1 cellular context compared by ENCODE assay signal in genomic region chr12:120470150-120470817, GRCh38.
TF ChIP-seq lines count a peak whose summit lies in the region.

No MANE protein-coding gene starts in this region.

TF ChIP-seq in K562, 482 proteins besides CTCF, POLR2A, EP300 and RAD21 (continued from another document and continues in another):
- TF ChIP-seq, protein P1, sequence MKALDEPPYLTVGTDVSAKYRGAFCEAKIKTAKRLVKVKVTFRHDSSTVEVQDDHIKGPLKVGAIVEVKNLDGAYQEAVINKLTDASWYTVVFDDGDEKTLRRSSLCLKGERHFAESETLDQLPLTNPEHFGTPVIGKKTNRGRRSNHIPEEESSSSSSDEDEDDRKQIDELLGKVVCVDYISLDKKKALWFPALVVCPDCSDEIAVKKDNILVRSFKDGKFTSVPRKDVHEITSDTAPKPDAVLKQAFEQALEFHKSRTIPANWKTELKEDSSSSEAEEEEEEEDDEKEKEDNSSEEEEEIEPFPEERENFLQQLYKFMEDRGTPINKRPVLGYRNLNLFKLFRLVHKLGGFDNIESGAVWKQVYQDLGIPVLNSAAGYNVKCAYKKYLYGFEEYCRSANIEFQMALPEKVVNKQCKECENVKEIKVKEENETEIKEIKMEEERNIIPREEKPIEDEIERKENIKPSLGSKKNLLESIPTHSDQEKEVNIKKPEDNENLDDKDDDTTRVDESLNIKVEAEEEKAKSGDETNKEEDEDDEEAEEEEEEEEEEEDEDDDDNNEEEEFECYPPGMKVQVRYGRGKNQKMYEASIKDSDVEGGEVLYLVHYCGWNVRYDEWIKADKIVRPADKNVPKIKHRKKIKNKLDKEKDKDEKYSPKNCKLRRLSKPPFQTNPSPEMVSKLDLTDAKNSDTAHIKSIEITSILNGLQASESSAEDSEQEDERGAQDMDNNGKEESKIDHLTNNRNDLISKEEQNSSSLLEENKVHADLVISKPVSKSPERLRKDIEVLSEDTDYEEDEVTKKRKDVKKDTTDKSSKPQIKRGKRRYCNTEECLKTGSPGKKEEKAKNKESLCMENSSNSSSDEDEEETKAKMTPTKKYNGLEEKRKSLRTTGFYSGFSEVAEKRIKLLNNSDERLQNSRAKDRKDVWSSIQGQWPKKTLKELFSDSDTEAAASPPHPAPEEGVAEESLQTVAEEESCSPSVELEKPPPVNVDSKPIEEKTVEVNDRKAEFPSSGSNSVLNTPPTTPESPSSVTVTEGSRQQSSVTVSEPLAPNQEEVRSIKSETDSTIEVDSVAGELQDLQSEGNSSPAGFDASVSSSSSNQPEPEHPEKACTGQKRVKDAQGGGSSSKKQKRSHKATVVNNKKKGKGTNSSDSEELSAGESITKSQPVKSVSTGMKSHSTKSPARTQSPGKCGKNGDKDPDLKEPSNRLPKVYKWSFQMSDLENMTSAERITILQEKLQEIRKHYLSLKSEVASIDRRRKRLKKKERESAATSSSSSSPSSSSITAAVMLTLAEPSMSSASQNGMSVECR (CRISPR knock-in tag; IDR thresholded peaks at IDR 0.05): peak; percentile 37; the same call in 1 of the 2 replicates
- TF ChIP-seq COPS2 (conservative IDR thresholded peaks at IDR 0.05): no peak
- no peak for TF ChIP-seq TCFL5 (CRISPR knock-in tag; conservative IDR thresholded peaks at IDR 0.05)
- TF ChIP-seq ZBTB34 (CRISPR knock-in tag; IDR thresholded peaks at IDR 0.05): no peak
- TF ChIP-seq ZNF586 (CRISPR knock-in tag; conservative IDR thresholded peaks at IDR 0.05): no peak
- 0 out of 2 replicates have a peak, but pooled peaks have one; percentile 1 for TF ChIP-seq FOXM1 (IDR thresholded peaks at IDR 0.05; ENCODE audit: low read depth)
- TF ChIP-seq FOXM1 (CRISPR knock-in tag; IDR thresholded peaks at IDR 0.05; ENCODE audit: low read depth): no peak
- no peak for TF ChIP-seq TAF15 (IDR thresholded peaks at IDR 0.05; ENCODE audit: low read depth, low read length)
- TF ChIP-seq TAF7 (tag; IDR thresholded peaks at IDR 0.05): 0 out of 2 replicates have a peak, but pooled peaks have one; percentile 7
- TF ChIP-seq NRF1 (conservative IDR thresholded peaks at IDR 0.05 in 1 of 2, IDR thresholded peaks at IDR 0.05 in 1 of 2): no peak
- no peak for TF ChIP-seq GMEB1 (CRISPR knock-in tag; IDR thresholded peaks at IDR 0.05)
- no peak for TF ChIP-seq ZNF609 (CRISPR knock-in tag; IDR thresholded peaks at IDR 0.05; ENCODE audit: borderline replicate concordance)
- TF ChIP-seq FUS (optimal IDR thresholded peaks at IDR 0.05; ENCODE audit: low read depth, low read length): no peak
- TF ChIP-seq E2F8 (IDR thresholded peaks at IDR 0.05; ENCODE audit: low read depth, partially characterized antibody): no peak
- TF ChIP-seq, protein P2, sequence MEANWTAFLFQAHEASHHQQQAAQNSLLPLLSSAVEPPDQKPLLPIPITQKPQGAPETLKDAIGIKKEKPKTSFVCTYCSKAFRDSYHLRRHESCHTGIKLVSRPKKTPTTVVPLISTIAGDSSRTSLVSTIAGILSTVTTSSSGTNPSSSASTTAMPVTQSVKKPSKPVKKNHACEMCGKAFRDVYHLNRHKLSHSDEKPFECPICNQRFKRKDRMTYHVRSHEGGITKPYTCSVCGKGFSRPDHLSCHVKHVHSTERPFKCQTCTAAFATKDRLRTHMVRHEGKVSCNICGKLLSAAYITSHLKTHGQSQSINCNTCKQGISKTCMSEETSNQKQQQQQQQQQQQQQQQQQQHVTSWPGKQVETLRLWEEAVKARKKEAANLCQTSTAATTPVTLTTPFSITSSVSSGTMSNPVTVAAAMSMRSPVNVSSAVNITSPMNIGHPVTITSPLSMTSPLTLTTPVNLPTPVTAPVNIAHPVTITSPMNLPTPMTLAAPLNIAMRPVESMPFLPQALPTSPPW (CRISPR knock-in tag; IDR thresholded peaks at IDR 0.05): no peak
- no peak for TF ChIP-seq PHB (CRISPR knock-in tag; IDR thresholded peaks at IDR 0.05)
- TF ChIP-seq NR2C2 (CRISPR knock-in tag; IDR thresholded peaks at IDR 0.05): no peak
- 0 out of 2 replicates have a peak, but pooled peaks have one; percentile 23 for TF ChIP-seq NR2C2 (tag; IDR thresholded peaks at IDR 0.05)
- no peak for TF ChIP-seq PRPF4 (IDR thresholded peaks at IDR 0.05; ENCODE audit: insufficient read depth, low read depth, low read length, poor library complexity, severe bottlenecking)
- no peak for TF ChIP-seq TEAD4 (IDR thresholded peaks at IDR 0.05; ENCODE audit: low read length)
- no peak for TF ChIP-seq TEAD4 (CRISPR knock-in tag; IDR thresholded peaks at IDR 0.05; ENCODE audit: borderline replicate concordance)
- no peak for TF ChIP-seq MCM3 (IDR thresholded peaks at IDR 0.05)
- TF ChIP-seq ADNP (tag; IDR thresholded peaks at IDR 0.05): peak; percentile 90; the same call in 1 of the 2 replicates
- no peak for TF ChIP-seq ZMIZ1 (IDR thresholded peaks at IDR 0.05; ENCODE audit: low read depth in 2 of 2, low read length in 2 of 2)
- no peak for TF ChIP-seq ZBED1 (IDR thresholded peaks at IDR 0.05)
- TF ChIP-seq, protein P3, sequence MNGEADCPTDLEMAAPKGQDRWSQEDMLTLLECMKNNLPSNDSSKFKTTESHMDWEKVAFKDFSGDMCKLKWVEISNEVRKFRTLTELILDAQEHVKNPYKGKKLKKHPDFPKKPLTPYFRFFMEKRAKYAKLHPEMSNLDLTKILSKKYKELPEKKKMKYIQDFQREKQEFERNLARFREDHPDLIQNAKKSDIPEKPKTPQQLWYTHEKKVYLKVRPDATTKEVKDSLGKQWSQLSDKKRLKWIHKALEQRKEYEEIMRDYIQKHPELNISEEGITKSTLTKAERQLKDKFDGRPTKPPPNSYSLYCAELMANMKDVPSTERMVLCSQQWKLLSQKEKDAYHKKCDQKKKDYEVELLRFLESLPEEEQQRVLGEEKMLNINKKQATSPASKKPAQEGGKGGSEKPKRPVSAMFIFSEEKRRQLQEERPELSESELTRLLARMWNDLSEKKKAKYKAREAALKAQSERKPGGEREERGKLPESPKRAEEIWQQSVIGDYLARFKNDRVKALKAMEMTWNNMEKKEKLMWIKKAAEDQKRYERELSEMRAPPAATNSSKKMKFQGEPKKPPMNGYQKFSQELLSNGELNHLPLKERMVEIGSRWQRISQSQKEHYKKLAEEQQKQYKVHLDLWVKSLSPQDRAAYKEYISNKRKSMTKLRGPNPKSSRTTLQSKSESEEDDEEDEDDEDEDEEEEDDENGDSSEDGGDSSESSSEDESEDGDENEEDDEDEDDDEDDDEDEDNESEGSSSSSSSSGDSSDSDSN (IDR thresholded peaks at IDR 0.05; ENCODE audit: borderline replicate concordance in 1 of 2, low read depth in 2 of 2, low read length in 2 of 2): 0 out of 4 replicates have a peak, but pooled peaks of 1 of the 2 experiments have one; percentile 28
- TF ChIP-seq NFIC (IDR thresholded peaks at IDR 0.05): no peak
- no peak for TF ChIP-seq TCF3 (CRISPR knock-in tag; IDR thresholded peaks at IDR 0.05)
- TF ChIP-seq MAFK (IDR thresholded peaks at IDR 0.05; ENCODE audit: low read length): no peak
- no peak for TF ChIP-seq FOS (IDR thresholded peaks at IDR 0.05; ENCODE audit: extremely low read depth, insufficient read length)
